23 cellular contexts compared by ENCODE assay signal in the genomic region with DNA sequence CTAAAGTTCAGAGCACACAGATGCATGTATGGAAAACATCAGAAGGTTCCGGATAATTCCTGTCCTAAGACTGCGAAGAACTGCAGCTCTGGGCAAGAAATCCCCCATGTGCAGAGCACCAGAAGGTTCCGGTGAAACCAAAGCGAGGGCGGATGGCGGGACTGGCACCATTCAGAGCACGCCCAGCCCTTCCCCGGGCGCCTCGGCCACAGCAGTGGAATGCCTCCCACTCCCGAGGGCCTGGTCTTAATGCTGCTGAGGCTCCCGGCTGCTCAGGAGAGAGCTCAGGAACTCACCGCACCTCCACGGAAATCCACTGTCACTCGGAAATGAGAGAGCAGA. TPM values are rescaled to one million over a fixed set of nuclear protein-coding genes. Genes with fewer than 3 reads are reported as not detected.
A peak's percentile ranks its signal among the peaks of the same experiment; 100 is the strongest.
DNase-seq lines count a peak whose midpoint lies in the region; ATAC-seq and TF ChIP-seq lines count a peak whose summit lies in the region.
"Had no signal": no experiment of that assay in that cellular context is flagged by ENCODE, and none has a peak within 500 bp of the region (broad histone marks: within the 10 kb centered on the region; RNA-seq: fewer than 3 reads in every experiment).

No MANE protein-coding gene starts in this region.

- TF ChIP-seq CTCF in natural killer cell (IDR thresholded peaks at IDR 0.05) = no peak
- no peak for TF ChIP-seq CTCF in nephron progenitor cell (IDR thresholded peaks at IDR 0.05)
- TF ChIP-seq CTCF in lower lobe of right lung (IDR thresholded peaks at IDR 0.05) = no peak
- TF ChIP-seq CTCF in vagina (IDR thresholded peaks at IDR 0.05) = no peak

- peak overlapping the region; percentile 50 for H3K4me3 Mint-ChIP-seq in natural killer cell treated with Interleukin-12 subunit alpha and Interleukin-12 subunit beta and Interleukin-15 and Interleukin-18, amount 100 ng/mL, for 72 hours
- no peak overlapping the region for H3K4me3 Mint-ChIP-seq in natural killer cell
- H3K4me3 Mint-ChIP-seq in nephron progenitor cell = no peak overlapping the region
- H3K4me3 Mint-ChIP-seq: CD4-positive, CD25-positive, alpha-beta regulatory T cell; IgD-negative memory B cell had no signal

- peaks cover 5% of the 10 kb centered on the region for H3K36me3 Mint-ChIP-seq in natural killer cell treated with Interleukin-12 subunit alpha and Interleukin-12 subunit beta and Interleukin-15 and Interleukin-18, amount 100 ng/mL, for 72 hours
- no peaks in the 10 kb centered on the region for H3K36me3 Mint-ChIP-seq in natural killer cell
- peaks cover 31% of the 10 kb centered on the region for H3K36me3 Mint-ChIP-seq in nephron progenitor cell (ENCODE audit: low read depth)
- H3K36me3 Mint-ChIP-seq: IgD-negative memory B cell had no signal

- H3K27me3 Mint-ChIP-seq in natural killer cell treated with Interleukin-12 subunit alpha and Interleukin-12 subunit beta and Interleukin-15 and Interleukin-18, amount 100 ng/mL, for 72 hours = no peaks in the 10 kb centered on the region
- H3K27me3 Mint-ChIP-seq in natural killer cell (ENCODE audit: low read depth in 2 of 2) (no peaks in the 10 kb centered on the region), nephron progenitor cell (ENCODE audit: low read depth, poor library complexity) (peaks cover 3% of the 10 kb centered on the region)
- H3K27me3 Mint-ChIP-seq: CD4-positive, CD25-positive, alpha-beta regulatory T cell; IgD-negative memory B cell had no signal

- H3K4me1 ChIP-seq in lower lobe of right lung (peaks cover 44% of the 10 kb centered on the region), vagina (peaks cover 68% of the 10 kb centered on the region)
- H3K4me1 ChIP-seq: Caco-2 had no signal

- H3K36me3 ChIP-seq in lower lobe of right lung (peaks cover 72% of the 10 kb centered on the region), vagina (peaks cover 0 to 48% of the 10 kb centered on the region in 2 donors)

- H3K27me3 ChIP-seq in lower lobe of right lung (ENCODE audit: low read depth) (no peaks in the 10 kb centered on the region), vagina (no peaks in the 10 kb centered on the region)
- H3K27me3 ChIP-seq: BLaER1, SJCRH30 had no signal

- peak overlapping the region in 1 of 2 donors; percentile 53 for H3K27ac Mint-ChIP-seq in natural killer cell treated with Interleukin-12 subunit alpha and Interleukin-12 subunit beta and Interleukin-15 and Interleukin-18, amount 100 ng/mL, for 72 hours
- H3K27ac Mint-ChIP-seq in natural killer cell (no peak overlapping the region), nephron progenitor cell (peak overlapping the region; percentile 79)
- H3K27ac Mint-ChIP-seq: IgD-negative memory B cell had no signal

- no peak overlapping the region for H3K4me3 ChIP-seq in lower lobe of right lung
- H3K4me3 ChIP-seq in vagina = no peak overlapping the region
- H3K4me3 ChIP-seq: BLaER1, SJCRH30 had no signal

- ATAC-seq in natural killer cell treated with Interleukin-12 subunit alpha and Interleukin-12 subunit beta and Interleukin-15 and Interleukin-18, amount 100 ng/mL, for 72 hours = no peak
- ATAC-seq in natural killer cell (no peak), HG03565 (IDR thresholded peaks at IDR 0.05; ENCODE audit: unreplicated experiment) (no peak), lower lobe of right lung (no peak), HG03378 (IDR thresholded peaks at IDR 0.05; ENCODE audit: unreplicated experiment) (no peak)
- ATAC-seq: Right ventricle myocardium inferior had no signal

- no peaks in the 10 kb centered on the region for H3K9me3 ChIP-seq in lower lobe of right lung
- H3K9me3 ChIP-seq in vagina = no peaks in the 10 kb centered on the region
- H3K9me3 ChIP-seq: BLaER1, Caco-2, SJCRH30 had no signal

- intact Hi-C loops in natural killer cell (cut with micrococcal nuclease) = no loop called here
- intact Hi-C loops in lower lobe of right lung (cut with DNase I) = no loop called here
- intact Hi-C loops in vagina (cut with DNase I) = no loop called here

- H3K9me3 Mint-ChIP-seq in natural killer cell treated with Interleukin-12 subunit alpha and Interleukin-12 subunit beta and Interleukin-15 and Interleukin-18, amount 100 ng/mL, for 72 hours = no peaks in the 10 kb centered on the region
- H3K9me3 Mint-ChIP-seq in natural killer cell (no peaks in the 10 kb centered on the region), nephron progenitor cell (no peaks in the 10 kb centered on the region)
- H3K9me3 Mint-ChIP-seq: IgD-negative memory B cell had no signal

- peaks cover 20 to 26% of the 10 kb centered on the region in 2 donors for H3K4me1 Mint-ChIP-seq in natural killer cell treated with Interleukin-12 subunit alpha and Interleukin-12 subunit beta and Interleukin-15 and Interleukin-18, amount 100 ng/mL, for 72 hours (ENCODE audit: low read depth in 2 of 2)
- H3K4me1 Mint-ChIP-seq in natural killer cell = peaks cover 24% of the 10 kb centered on the region in 2 donors
- peaks cover 7% of the 10 kb centered on the region for H3K4me1 Mint-ChIP-seq in nephron progenitor cell

- TF ChIP-seq POLR2A in vagina (IDR thresholded peaks at IDR 0.05) = no peak

- no peak overlapping the region for H3K27ac ChIP-seq in lower lobe of right lung
- H3K27ac ChIP-seq in vagina = no peak overlapping the region
- H3K27ac ChIP-seq: BLaER1, KMS-11, SJCRH30 had no signal

- no peak for DNase-seq in natural killer cell treated with Interleukin-12 subunit alpha and Interleukin-12 subunit beta and Interleukin-15 and Interleukin-18, amount 100 ng/mL, for 72 hours (ENCODE audit: low spot score)
- DNase-seq in natural killer cell = no peak
- DNase-seq in cerebellar cortex (ENCODE audit: low spot score) = peak; percentile 57
- no peak for DNase-seq in nephron progenitor cell
- no peak for DNase-seq in lower lobe of right lung
- DNase-seq in vagina (ENCODE audit: extremely low spot score in 2 of 2) = no peak
- DNase-seq: Caco-2; CD4-positive, CD25-positive, alpha-beta regulatory T cell; DMS79; EL; GF-D8; MM.1S; NCI-H2029; NCI-H446; NCI-H524 treated with DMSO at 0.1 percent for 48 hours; NCI-H774; SJCRH30 had no signal

RNA-seq across cellular contexts. Expression of a gene that starts 43.1 kb away (rescaled TPM):
- total RNA-seq in natural killer cell treated with Interleukin-12 subunit alpha and Interleukin-12 subunit beta and Interleukin-15 and Interleukin-18, amount 100 ng/mL, for 72 hours = 10 to 100 TPM; 31.2 to 59.5 TPM
- total RNA-seq in natural killer cell (100 to 1,000 TPM; 126 to 154 (median 132) TPM), lower lobe of right lung (37.4 TPM), vagina (35.1 TPM)
